ENCODE assay signal across 25 cellular contexts in the genomic region with DNA sequence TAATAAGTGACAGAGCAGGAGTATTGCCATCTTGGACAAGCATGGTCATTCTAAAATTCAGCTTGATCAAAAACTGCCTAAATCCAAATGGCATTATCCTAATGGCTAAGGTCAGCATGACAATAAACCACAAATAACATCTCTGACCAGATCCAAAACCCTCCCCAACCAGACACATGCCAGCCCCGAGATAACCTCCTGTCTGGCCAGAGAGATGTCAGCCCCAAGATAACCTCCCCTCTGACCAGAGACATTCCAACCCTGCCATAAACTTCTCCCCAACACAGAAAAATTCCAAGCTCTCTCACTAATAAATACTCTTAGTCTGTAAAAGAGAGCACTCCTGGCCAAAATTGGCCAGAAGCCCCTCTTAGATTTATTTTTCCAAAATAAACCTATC.
"Had no signal": no experiment of that assay in that cellular context is flagged by ENCODE, and none has a peak within 500 bp of the region (broad histone marks: within the 10 kb centered on the region; RNA-seq: fewer than 3 reads in every experiment).

No MANE protein-coding gene starts in this region.

- H3K4me3 Mint-ChIP-seq: immature natural killer cell; naive thymus-derived CD4-positive, alpha-beta T cell; natural killer cell treated with Interleukin-12 subunit alpha and Interleukin-12 subunit beta and Interleukin-15 and Interleukin-18, amount 100 ng/mL, for 72 hours; stimulated activated naive B cell treated with anti-CD40 and anti-IgM and Interleukin-4, amounts not matched to agents 10 μg/mL and 1 μg/mL and 100 μg/mL, for 72 hours had no signal

- H3K27me3 Mint-ChIP-seq: natural killer cell treated with Interleukin-12 subunit alpha and Interleukin-12 subunit beta and Interleukin-15 and Interleukin-18, amount 100 ng/mL, for 72 hours; progenitor cell of endocrine pancreas had no signal

- DNase-seq: hypothalamus; immature natural killer cell; left ventricle myocardium inferior; mesendoderm; midbrain; mucosa of descending colon; naive thymus-derived CD4-positive, alpha-beta T cell; ovary; right lobe of liver; stimulated activated CD4-positive, alpha-beta T cell treated with anti-CD3 and anti-CD28 coated beads, Interleukin-12 subunit alpha, Interleukin-12 subunit beta, amount 100 ng/mL, for 4 hours; stimulated activated CD4-positive, alpha-beta T cell treated with anti-CD3 and anti-CD28 coated beads, Interleukin-15, amount 100 ng/mL, for 24 hours; stimulated activated CD4-positive, alpha-beta T cell treated with anti-CD3 and anti-CD28 coated beads, Interleukin-2, amount 100 ng/mL, for 24 hours; stimulated activated CD4-positive, alpha-beta T cell treated with anti-CD3 and anti-CD28 coated beads, Interleukin-4, amount 100 ng/mL, for 1 hour; stimulated activated naive B cell treated with anti-CD40 and anti-IgM and Interleukin-4, amounts not matched to agents 10 μg/mL and 1 μg/mL and 100 μg/mL, for 72 hours; stimulated activated naive CD8-positive, alpha-beta T cell treated with anti-CD3 and anti-CD28 coated beads, Interleukin-15, Interleukin-2, amounts not matched to agents 100 U/mL and 50 U/mL, for 24 hours; stomach; testis; thyroid gland; transverse colon; upper lobe of right lung had no signal

- H3K4me1 Mint-ChIP-seq: stimulated activated naive B cell treated with anti-CD40 and anti-IgM and Interleukin-4, amounts not matched to agents 10 μg/mL and 1 μg/mL and 100 μg/mL, for 72 hours had no signal

- H3K27me3 ChIP-seq: ovary, right atrium auricular region, right lobe of liver, stomach, testis, thyroid gland, transverse colon, upper lobe of right lung had no signal

- H3K27ac ChIP-seq: left ventricle myocardium inferior, ovary, right atrium auricular region, right lobe of liver, skin epidermis, stomach, testis, thyroid gland, transverse colon, upper lobe of right lung had no signal

- H3K36me3 Mint-ChIP-seq: immature natural killer cell; naive thymus-derived CD4-positive, alpha-beta T cell; natural killer cell treated with Interleukin-12 subunit alpha and Interleukin-12 subunit beta and Interleukin-15 and Interleukin-18, amount 100 ng/mL, for 72 hours; stimulated activated naive B cell treated with anti-CD40 and anti-IgM and Interleukin-4, amounts not matched to agents 10 μg/mL and 1 μg/mL and 100 μg/mL, for 72 hours had no signal

- H3K36me3 ChIP-seq: left ventricle myocardium inferior, ovary, right atrium auricular region, right lobe of liver, stomach, thyroid gland, transverse colon, upper lobe of right lung had no signal

- H3K4me1 ChIP-seq: left ventricle myocardium inferior, right atrium auricular region, right lobe of liver, stomach, testis, thyroid gland, upper lobe of right lung had no signal

- H3K9me3 ChIP-seq: mucosa of descending colon, ovary, right atrium auricular region, right lobe of liver, stomach, testis, thyroid gland, transverse colon, upper lobe of right lung had no signal

- H3K9me3 Mint-ChIP-seq: stimulated activated naive B cell treated with anti-CD40 and anti-IgM and Interleukin-4, amounts not matched to agents 10 μg/mL and 1 μg/mL and 100 μg/mL, for 72 hours had no signal

- H3K4me3 ChIP-seq: left ventricle myocardium inferior, lung, mucosa of descending colon, ovary, right atrium auricular region, right lobe of liver, skin epidermis, stomach, testis, thyroid gland, transverse colon, upper lobe of right lung had no signal

- ATAC-seq: mucosa of descending colon; naive thymus-derived CD4-positive, alpha-beta T cell; natural killer cell treated with Interleukin-12 subunit alpha and Interleukin-12 subunit beta and Interleukin-15 and Interleukin-18, amount 100 ng/mL, for 72 hours; right lobe of liver; stimulated activated naive B cell treated with anti-CD40 and anti-IgM and Interleukin-4, amounts not matched to agents 10 μg/mL and 1 μg/mL and 100 μg/mL, for 72 hours; stimulated activated naive CD8-positive, alpha-beta T cell treated with anti-CD3 and anti-CD28 coated beads, Interleukin-15, Interleukin-2, amounts not matched to agents 100 U/mL and 50 U/mL, for 24 hours; upper lobe of right lung had no signal

- H3K27ac Mint-ChIP-seq: immature natural killer cell; naive thymus-derived CD4-positive, alpha-beta T cell; natural killer cell treated with Interleukin-12 subunit alpha and Interleukin-12 subunit beta and Interleukin-15 and Interleukin-18, amount 100 ng/mL, for 72 hours; progenitor cell of endocrine pancreas; stimulated activated naive B cell treated with anti-CD40 and anti-IgM and Interleukin-4, amounts not matched to agents 10 μg/mL and 1 μg/mL and 100 μg/mL, for 72 hours had no signal
